In the genomic region with DNA sequence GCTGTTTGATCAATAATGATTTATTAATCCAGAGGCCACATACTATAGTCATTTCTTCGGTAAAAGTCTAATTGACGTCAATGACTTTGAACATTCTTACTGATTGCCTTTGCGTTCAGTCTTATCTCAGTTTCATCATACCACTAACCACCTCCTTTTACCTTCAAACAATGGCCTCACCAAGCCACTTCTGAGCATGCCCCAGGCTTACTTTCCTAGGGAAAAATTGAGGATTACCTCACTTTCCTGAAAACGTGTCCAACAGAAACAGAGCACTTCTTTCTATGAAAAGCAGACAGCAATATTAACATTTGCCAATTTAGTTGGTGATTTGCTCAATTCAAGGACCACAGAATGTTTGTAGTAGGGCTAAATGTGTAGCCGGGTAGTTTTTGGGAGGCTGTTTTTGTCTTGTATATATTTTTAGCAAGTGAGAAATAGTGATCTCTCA, we compare ENCODE assay signal across 18 cellular contexts.
A peak's percentile ranks its signal among the peaks of the same experiment; 100 is the strongest.
DNase-seq lines count a peak whose midpoint lies in the region; ATAC-seq, FAIRE-seq and TF ChIP-seq lines count a peak whose summit lies in the region.
"Had no signal": no experiment of that assay in that cellular context is flagged by ENCODE, and none has a peak within 500 bp of the region (broad histone marks: within the 10 kb centered on the region; RNA-seq: fewer than 3 reads in every experiment).

No MANE protein-coding gene starts in this region.

- H4K20me1 ChIP-seq in smooth muscle cell (ENCODE audit: low read depth): no peaks in the 10 kb centered on the region

- peaks cover 9% of the 10 kb centered on the region for H3K9me3 Mint-ChIP-seq in Caco-2 (ENCODE audit: unreplicated experiment)

- DNase-seq in Caco-2: peak in 1 of 2 experiments; percentile 23
- no peak for DNase-seq in RWPE2 (ENCODE audit: low spot score)
- peak; percentile 56 for DNase-seq in fibroblast of the aortic adventitia (ENCODE audit: low read depth)
- no peak for DNase-seq in smooth muscle cell (lab: John Stamatoyannopoulos, UW; ENCODE audit: unreplicated experiment)
- no peak for DNase-seq in frontal cortex (ENCODE audit: low spot score in 2 of 2)
- DNase-seq in NCI-H774 (lab: John Stamatoyannopoulos, UW): no peak
- DNase-seq in stimulated activated CD4-positive, alpha-beta T cell treated with anti-CD3 and anti-CD28 coated beads, Interleukin-15, amount 100 ng/mL, for 24 hours: no peak
- DNase-seq: activated CD4-positive, alpha-beta T cell treated with anti-CD3 and anti-CD28 coated beads, Interleukin-2, amount 10 ng/mL, durations not matched to agents 7 days and 5 days; C1 segment of cervical spinal cord; effector memory CD4-positive, alpha-beta T cell; gastrocnemius medialis; naive thymus-derived CD4-positive, alpha-beta T cell; NCI-H2081 treated with DMSO at 0.1 percent for 48 hours; NCI-H748 treated with DMSO at 0.1 percent for 48 hours; PC-3 had no signal

- POLR2A ChIA-PET in Caco-2 (lab: Charles Lee): no interaction called here

- H3K4me1 ChIP-seq in Caco-2: peaks cover 31% of the 10 kb centered on the region
- peaks cover 4% of the 10 kb centered on the region for H3K4me1 ChIP-seq in RWPE2 (ENCODE audit: insufficient read depth, poor library complexity, severe bottlenecking)
- H3K4me1 ChIP-seq in smooth muscle cell (ENCODE audit: low read depth): no peaks in the 10 kb centered on the region
- H3K4me1 ChIP-seq: gastrocnemius medialis had no signal

- FAIRE-seq in frontal cortex (lab: Jason Lieb, UNC): no peak

- TF ChIP-seq CTCF in Caco-2 (IDR thresholded peaks at IDR 0.05; ENCODE audit: insufficient read depth in 1 of 2, low read depth in 1 of 2, low read length in 1 of 2, severe bottlenecking in 1 of 2, unreplicated experiment in 1 of 2): no peak
- TF ChIP-seq CTCF in RWPE2 (IDR thresholded peaks at IDR 0.05; ENCODE audit: poor library complexity, severe bottlenecking): no peak
- no peak for TF ChIP-seq CTCF in fibroblast of the aortic adventitia (IDR thresholded peaks at IDR 0.05; ENCODE audit: insufficient read depth, low read length)
- no peak for TF ChIP-seq CTCF in smooth muscle cell (IDR thresholded peaks at IDR 0.05; ENCODE audit: borderline replicate concordance, insufficient read depth, poor library complexity, severe bottlenecking)

- peaks cover 48% of the 10 kb centered on the region for H3K4me1 Mint-ChIP-seq in Caco-2 (ENCODE audit: low read depth, unreplicated experiment)
- H3K4me1 Mint-ChIP-seq: IgD-negative memory B cell had no signal

- ATAC-seq in RWPE2 (ENCODE audit: low read depth) (no peak), HG03342 (IDR thresholded peaks at IDR 0.05; ENCODE audit: unreplicated experiment) (no peak)
- ATAC-seq: activated naive CD4-positive, alpha-beta T cell treated with anti-CD3 and anti-CD28 coated beads, Interleukin-2, amount 50 U/mL, for 72 hours; gastrocnemius medialis; naive thymus-derived CD4-positive, alpha-beta T cell; PC-3 had no signal

- CTCF ChIA-PET in Caco-2 (lab: Charles Lee): no interaction called here

- no peaks in the 10 kb centered on the region for H3F3A ChIP-seq in smooth muscle cell (ENCODE audit: low read depth)

- BruUV-seq in Caco-2 (replicated peaks; lab: Mats Ljungman, UMichigan): no TSS peak

- no peak overlapping the region for H3K4me3 ChIP-seq in Caco-2 (ENCODE audit: low read depth, low read length)
- no peak overlapping the region for H3K4me3 ChIP-seq in RWPE2 (ENCODE audit: severe bottlenecking)
- H3K4me3 ChIP-seq in fibroblast of the aortic adventitia (ENCODE audit: low read depth, low read length): no peak overlapping the region
- no peak overlapping the region for H3K4me3 ChIP-seq in smooth muscle cell
- H3K4me3 ChIP-seq: gastrocnemius medialis had no signal

- no peaks in the 10 kb centered on the region for H3K27me3 Mint-ChIP-seq in Caco-2 (ENCODE audit: insufficient read depth, unreplicated experiment)
- H3K27me3 Mint-ChIP-seq: activated CD4-positive, alpha-beta T cell treated with anti-CD3 and anti-CD28 coated beads, Interleukin-2, amount 10 ng/mL, durations not matched to agents 7 days and 5 days had no signal

- H3K36me3 ChIP-seq in Caco-2 (ENCODE audit: control insufficient read depth, insufficient read depth, low read length) (no peaks in the 10 kb centered on the region), RWPE2 (ENCODE audit: low read depth) (no peaks in the 10 kb centered on the region), smooth muscle cell (ENCODE audit: low read depth) (no peaks in the 10 kb centered on the region)
- H3K36me3 ChIP-seq: gastrocnemius medialis had no signal

- no peaks in the 10 kb centered on the region for H3K36me3 Mint-ChIP-seq in Caco-2 (ENCODE audit: insufficient read depth, unreplicated experiment)
- H3K36me3 Mint-ChIP-seq: activated naive CD4-positive, alpha-beta T cell treated with anti-CD3 and anti-CD28 coated beads, Interleukin-2, amount 50 U/mL, for 72 hours; IgD-negative memory B cell; naive thymus-derived CD4-positive, alpha-beta T cell had no signal

- no peaks in the 10 kb centered on the region for H3K79me2 ChIP-seq in smooth muscle cell (ENCODE audit: low read depth)

- intact Hi-C loops in Caco-2 (cut with micrococcal nuclease; ENCODE audit: unreplicated experiment): no loop called here

- peak overlapping the region; percentile 18 for H3K4me2 ChIP-seq in smooth muscle cell

- H3K9me3 ChIP-seq in Caco-2 (no peaks in the 10 kb centered on the region), RWPE2 (ENCODE audit: severe bottlenecking) (no peaks in the 10 kb centered on the region), smooth muscle cell (replicated peaks; ENCODE audit: low read depth) (no peaks in the 10 kb centered on the region)
- H3K9me3 ChIP-seq: gastrocnemius medialis had no signal

- H3K4me3 Mint-ChIP-seq in Caco-2 (ENCODE audit: unreplicated experiment): peak overlapping the region; percentile 7
- H3K4me3 Mint-ChIP-seq: activated CD4-positive, alpha-beta T cell treated with anti-CD3 and anti-CD28 coated beads, Interleukin-2, amount 10 ng/mL, durations not matched to agents 7 days and 5 days; IgD-negative memory B cell; naive thymus-derived CD4-positive, alpha-beta T cell had no signal

- H3K27ac ChIP-seq in RWPE2 (ENCODE audit: poor library complexity, severe bottlenecking) (peak overlapping the region; percentile 21), smooth muscle cell (ENCODE audit: low read depth) (peak overlapping the region; percentile 39)
- H3K27ac ChIP-seq: gastrocnemius medialis had no signal

- H3K27me3 ChIP-seq in Caco-2 (replicated peaks; ENCODE audit: control insufficient read depth, insufficient read depth, low read length) (no peaks in the 10 kb centered on the region), RWPE2 (ENCODE audit: insufficient read depth, poor library complexity, severe bottlenecking) (no peaks in the 10 kb centered on the region), smooth muscle cell (ENCODE audit: low read depth) (no peaks in the 10 kb centered on the region)
- H3K27me3 ChIP-seq: gastrocnemius medialis had no signal

- H3K9ac ChIP-seq in smooth muscle cell (ENCODE audit: low read depth): no peak overlapping the region

- WGBS in smooth muscle cell (ENCODE audit: low lambda C conversion rate): 67% methylated on average over 5 of the region's 5 CpGs

- peak overlapping the region; percentile 34 for H3K27ac Mint-ChIP-seq in Caco-2 (ENCODE audit: unreplicated experiment)
- H3K27ac Mint-ChIP-seq: activated CD4-positive, alpha-beta T cell treated with anti-CD3 and anti-CD28 coated beads, Interleukin-2, amount 10 ng/mL, durations not matched to agents 7 days and 5 days; activated naive CD4-positive, alpha-beta T cell treated with anti-CD3 and anti-CD28 coated beads, Interleukin-2, amount 50 U/mL, for 72 hours; IgD-negative memory B cell; naive thymus-derived CD4-positive, alpha-beta T cell had no signal

- H2AFZ ChIP-seq in smooth muscle cell (ENCODE audit: low read depth): peak overlapping the region; percentile 26
